19 cellular contexts compared by ENCODE assay signal in genomic region chr5:167898361-167899042, GRCh38.
DNase-seq lines count a peak whose midpoint lies in the region; ATAC-seq and TF ChIP-seq lines count a peak whose summit lies in the region.
"Had no signal": no experiment of that assay in that cellular context is flagged by ENCODE, and none has a peak within 500 bp of the region (broad histone marks: within the 10 kb centered on the region; RNA-seq: fewer than 3 reads in every experiment).

No MANE protein-coding gene starts in this region.

- H3K9me3 ChIP-seq in breast epithelium, result no peaks in the 10 kb centered on the region
- H3K9me3 ChIP-seq in testis, result no peaks in the 10 kb centered on the region
- no peaks in the 10 kb centered on the region for H3K9me3 ChIP-seq in vagina

- no peaks in the 10 kb centered on the region for H3K36me3 ChIP-seq in breast epithelium
- H3K36me3 ChIP-seq in testis (ENCODE audit: low read depth, missing control alignments), result no peaks in the 10 kb centered on the region
- H3K36me3 ChIP-seq in vagina, result no peaks in the 10 kb centered on the region

- H3K4me1 Mint-ChIP-seq in MCF 10A (ENCODE audit: insufficient read depth, unreplicated experiment) (peaks cover 7% of the 10 kb centered on the region), WTC11 (peaks cover 60% of the 10 kb centered on the region)

- H3K27me3 Mint-ChIP-seq in MCF 10A (ENCODE audit: insufficient read depth, unreplicated experiment), result no peaks in the 10 kb centered on the region
- H3K27me3 Mint-ChIP-seq in WTC11 (ENCODE audit: low read depth), result peaks cover 5% of the 10 kb centered on the region
- H3K27me3 Mint-ChIP-seq: CD4-positive, alpha-beta T cell had no signal

- CTCF ChIA-PET in MCF 10A (lab: Yijun Ruan, JAX), result interaction anchor here (0.6 to 1.3 kb wide), 5 partner anchors 12 to 168 kb away, joined by 3 to 5 read pairs (median 3); no protein-coding TSS in a partner anchor
- CTCF ChIA-PET in WTC11 (lab: Charles Lee), result interaction anchor here (0.6 to 2.3 kb wide), 3 partner anchors 10 to 278 kb away, joined by 4 to 13 read pairs (median 5); no protein-coding TSS in a partner anchor

- ATAC-seq in WTC11 (peak; percentile 71), GM21447 (IDR thresholded peaks at IDR 0.05; ENCODE audit: unreplicated experiment) (no peak)

- DNase-seq in MCF 10A (ENCODE audit: unreplicated experiment) (peak; percentile 62), breast epithelium (ENCODE audit: low spot score in 2 of 2) (no peak), WTC11 (ENCODE audit: low spot score) (no peak), fibroblast of the aortic adventitia (ENCODE audit: low read depth) (peak; percentile 5), testis (peak; percentile 46), dermis blood vessel endothelial cell (no peak), vagina (ENCODE audit: extremely low spot score in 2 of 2) (no peak)
- DNase-seq: CD4-positive, alpha-beta T cell; DMS153; GF-D8; HFFc6; MV-4-11; NCI-H1417; NCI-H187; NCI-H345; NCI-H524 treated with DMSO at 0.1 percent for 48 hours had no signal

- intact Hi-C loops in MCF 10A (cut with micrococcal nuclease) (no loop called here), breast epithelium (cut with DNase I; ENCODE audit: low total_unique reads) (no loop called here), testis (cut with DNase I; ENCODE audit: low total_unique reads) (no loop called here), vagina (cut with DNase I) (no loop called here)

- H3K27ac ChIP-seq in breast epithelium, result no peak overlapping the region
- H3K27ac ChIP-seq in testis, result no peak overlapping the region
- H3K27ac ChIP-seq in vagina, result no peak overlapping the region
- H3K27ac ChIP-seq: 22Rv1, PC-9 had no signal

- no peak overlapping the region for H3K4me3 ChIP-seq in breast epithelium
- H3K4me3 ChIP-seq in fibroblast of the aortic adventitia (ENCODE audit: low read depth, low read length), result no peak overlapping the region
- H3K4me3 ChIP-seq in testis, result no peak overlapping the region
- no peak overlapping the region for H3K4me3 ChIP-seq in vagina
- H3K4me3 ChIP-seq: PC-9 had no signal

- 81 to 87% methylated on average over 6 of the region's 6 CpGs for WGBS in testis, 2 donors

- no peak for TF ChIP-seq POLR2A in breast epithelium (IDR thresholded peaks at IDR 0.05)
- no peak for TF ChIP-seq POLR2A in testis (IDR thresholded peaks at IDR 0.05)
- no peak for TF ChIP-seq POLR2A in vagina (IDR thresholded peaks at IDR 0.05)

- H3K4me1 ChIP-seq in breast epithelium (no peaks in the 10 kb centered on the region), testis (no peaks in the 10 kb centered on the region), vagina (no peaks in the 10 kb centered on the region)

- H3K4me3 Mint-ChIP-seq in MCF 10A (ENCODE audit: unreplicated experiment), result no peak overlapping the region
- H3K4me3 Mint-ChIP-seq in WTC11, result peak overlapping the region; percentile 25
- H3K4me3 Mint-ChIP-seq: CD4-positive, alpha-beta T cell; HFFc6 had no signal

- H3K36me3 Mint-ChIP-seq in MCF 10A (ENCODE audit: insufficient read depth, unreplicated experiment), result no peaks in the 10 kb centered on the region
- H3K36me3 Mint-ChIP-seq in WTC11, result no peaks in the 10 kb centered on the region

- H3K27ac Mint-ChIP-seq in MCF 10A (ENCODE audit: low read depth, unreplicated experiment), result no peak overlapping the region
- H3K27ac Mint-ChIP-seq in WTC11, result peak overlapping the region; percentile 63
- H3K27ac Mint-ChIP-seq: CD4-positive, alpha-beta T cell; HFFc6 had no signal

- H3K9me3 Mint-ChIP-seq in MCF 10A (ENCODE audit: unreplicated experiment) (peaks cover 8% of the 10 kb centered on the region), WTC11 (no peaks in the 10 kb centered on the region)
- H3K9me3 Mint-ChIP-seq: CD4-positive, alpha-beta T cell; HFFc6 had no signal

- no TSS peak for BruUV-seq in MCF 10A (replicated peaks; lab: Mats Ljungman, UMichigan)

- TF ChIP-seq CTCF in MCF 10A (IDR thresholded peaks at IDR 0.05; ENCODE audit: unreplicated experiment) (no peak), breast epithelium (IDR thresholded peaks at IDR 0.05) (no peak), WTC11 (IDR thresholded peaks at IDR 0.05) (no peak), fibroblast of the aortic adventitia (IDR thresholded peaks at IDR 0.05; ENCODE audit: insufficient read depth, low read length) (no peak), testis (IDR thresholded peaks at IDR 0.05) (no peak), vagina (IDR thresholded peaks at IDR 0.05) (no peak)

- H3K27me3 ChIP-seq in breast epithelium (no peaks in the 10 kb centered on the region), testis (no peaks in the 10 kb centered on the region), vagina (no peaks in the 10 kb centered on the region)

- POLR2A ChIA-PET in MCF 10A (lab: Yijun Ruan, JAX) (interaction anchor here (0.7 to 2.0 kb wide), 5 partner anchors 10 to 199 kb away, joined by 3 to 6 read pairs (median 3); no protein-coding TSS in a partner anchor), WTC11 (lab: Charles Lee) (no interaction called here)

TF ChIP-seq in WTC11, 78 proteins besides CTCF, POLR2A, EP300 and RAD21 (continues in another document):
- TF ChIP-seq E2F4 (CRISPR knock-in tag; IDR thresholded peaks at IDR 0.05; ENCODE audit: borderline replicate concordance, low read depth) (no peak), FOXJ3 (CRISPR knock-in tag; IDR thresholded peaks at IDR 0.05; ENCODE audit: borderline replicate concordance) (no peak), JAZF1 (CRISPR knock-in tag; IDR thresholded peaks at IDR 0.05) (no peak), TEAD1 (CRISPR knock-in tag; IDR thresholded peaks at IDR 0.05) (no peak), ZNF263 (CRISPR knock-in tag; IDR thresholded peaks at IDR 0.05; ENCODE audit: low read depth) (no peak), ZNF671 (CRISPR knock-in tag; IDR thresholded peaks at IDR 0.05) (no peak), RELA (CRISPR knock-in tag; IDR thresholded peaks at IDR 0.05; ENCODE audit: borderline replicate concordance) (no peak), JUN (CRISPR knock-in tag; IDR thresholded peaks at IDR 0.05) (no peak), USF2 (CRISPR knock-in tag; IDR thresholded peaks at IDR 0.05) (no peak), ZNF121 (CRISPR knock-in tag; IDR thresholded peaks at IDR 0.05) (no peak), PRRX2 (CRISPR knock-in tag; IDR thresholded peaks at IDR 0.05) (no peak), ZNF138 (CRISPR knock-in tag; conservative IDR thresholded peaks at IDR 0.05) (no peak), ZNF281 (CRISPR knock-in tag; IDR thresholded peaks at IDR 0.05) (no peak), ATF6 (CRISPR knock-in tag; IDR thresholded peaks at IDR 0.05) (no peak)

Comparison
In these comparisons a context has a peak if more than half of its experiments do, and no peak if none do; other contexts are left out.
1. DNase-seq: peak in MCF 10A (single experiment), fibroblast of the aortic adventitia (single experiment) and testis (single experiment); none in breast epithelium (0 of 2), WTC11 (single experiment), dermis blood vessel endothelial cell (single experiment) and vagina (0 of 2).